ENCODE assay signal across 9 cellular contexts in the genomic region with DNA sequence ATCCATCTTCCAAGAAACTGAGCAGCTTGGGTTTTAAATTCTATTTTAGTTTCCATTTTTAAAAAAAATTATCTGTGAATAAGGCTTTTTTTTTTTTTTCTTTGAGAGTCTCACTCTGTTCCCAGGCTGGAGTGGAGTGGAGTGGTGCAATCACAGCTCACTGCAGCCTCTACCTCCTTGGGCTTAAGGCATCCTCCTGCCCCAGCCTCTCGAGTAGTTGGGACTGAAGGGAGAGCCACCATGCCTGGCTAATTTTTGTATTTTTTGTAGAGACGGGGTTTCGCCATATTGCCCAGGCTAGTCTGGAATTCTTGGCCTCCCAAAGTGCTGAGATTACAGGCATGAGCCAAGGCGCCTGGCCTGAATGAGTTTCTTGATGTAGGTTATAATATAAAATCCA. TPM values are rescaled to one million over a fixed set of nuclear protein-coding genes. Genes with fewer than 3 reads are reported as not detected.
DNase-seq lines count a peak whose midpoint lies in the region; ATAC-seq and TF ChIP-seq lines count a peak whose summit lies in the region.
"Had no signal": no experiment of that assay in that cellular context is flagged by ENCODE, and none has a peak within 500 bp of the region (broad histone marks: within the 10 kb centered on the region; RNA-seq: fewer than 3 reads in every experiment).

No MANE protein-coding gene starts in this region.

- no peak for TF ChIP-seq POLR2A in spleen (IDR thresholded peaks at IDR 0.05)

- H3K4me1 ChIP-seq in spleen, result peaks cover 33 to 77% (median 52%) of the 10 kb centered on the region in 6 donors

- H3K36me3 ChIP-seq in spleen, result peaks cover 0 to 33% (median 5%) of the 10 kb centered on the region in 6 donors

- no peak for DNase-seq in activated T-cell treated with anti-CD3 and anti-CD28 coated beads, Interleukin-2, amount 50 U/mL, for 72 hours
- DNase-seq in activated T-cell treated with anti-CD3 and anti-CD28 coated beads for 4 hours, result no peak
- no peak for DNase-seq in T-helper 17 cell
- no peak for DNase-seq in fibroblast of the aortic adventitia (ENCODE audit: low read depth)
- no peak for DNase-seq in spleen
- no peak for DNase-seq in posterior vena cava (ENCODE audit: low spot score)
- DNase-seq: NCI-H2227 treated with DMSO at 0.1 percent for 48 hours had no signal

- TF ChIP-seq CTCF in fibroblast of the aortic adventitia (IDR thresholded peaks at IDR 0.05; ENCODE audit: insufficient read depth, low read length) (no peak), spleen (IDR thresholded peaks at IDR 0.05 in 8 of 11, conservative IDR thresholded peaks at IDR 0.05 in 3 of 11) (no peak)

- H3K27ac Mint-ChIP-seq in activated T-cell treated with anti-CD3 and anti-CD28 coated beads, Interleukin-2, amount 50 U/mL, for 72 hours, result peak overlapping the region; percentile 91
- peak overlapping the region; percentile 97 for H3K27ac Mint-ChIP-seq in T-helper 17 cell

- no peaks in the 10 kb centered on the region for H3K27me3 Mint-ChIP-seq in activated T-cell treated with anti-CD3 and anti-CD28 coated beads, Interleukin-2, amount 50 U/mL, for 72 hours (ENCODE audit: low read depth)
- H3K27me3 Mint-ChIP-seq in T-helper 17 cell, result no peaks in the 10 kb centered on the region

- no peaks in the 10 kb centered on the region for H3K9me3 ChIP-seq in T-helper 17 cell (ENCODE audit: control insufficient read depth, low read length, poor library complexity, severe bottlenecking)
- no peaks in the 10 kb centered on the region for H3K9me3 ChIP-seq in spleen

- H3K27ac ChIP-seq in spleen, result peak overlapping the region in 1 of 8 donors; percentile 99

- no peaks in the 10 kb centered on the region for H3K9me3 Mint-ChIP-seq in activated T-cell treated with anti-CD3 and anti-CD28 coated beads, Interleukin-2, amount 50 U/mL, for 72 hours

- H3K4me3 ChIP-seq in fibroblast of the aortic adventitia (ENCODE audit: low read depth, low read length), result peak overlapping the region; percentile 94
- peak overlapping the region in 5 of 8 donors; percentile 83 to 98 (median 96) for H3K4me3 ChIP-seq in spleen

- peak overlapping the region; percentile 91 to 100 for H3K4me3 Mint-ChIP-seq in activated T-cell treated with anti-CD3 and anti-CD28 coated beads, Interleukin-2, amount 50 U/mL, for 72 hours
- no peak overlapping the region for H3K4me3 Mint-ChIP-seq in T-helper 17 cell

- H3K36me3 Mint-ChIP-seq in activated T-cell treated with anti-CD3 and anti-CD28 coated beads, Interleukin-2, amount 50 U/mL, for 72 hours (ENCODE audit: insufficient read depth in 2 of 2), result peaks cover 22 to 37% of the 10 kb centered on the region in 2 donors
- peaks cover 6% of the 10 kb centered on the region for H3K36me3 Mint-ChIP-seq in T-helper 17 cell (ENCODE audit: low read depth)

- ATAC-seq in activated T-cell treated with anti-CD3 and anti-CD28 coated beads, Interleukin-2, amount 50 U/mL, for 72 hours (replicated peaks in 1 of 2), result no peak
- ATAC-seq in T-helper 17 cell (no peak), HG03460 (IDR thresholded peaks at IDR 0.05; ENCODE audit: unreplicated experiment) (no peak), GM21737 (IDR thresholded peaks at IDR 0.05; ENCODE audit: unreplicated experiment) (no peak)

- no peaks in the 10 kb centered on the region for H3K27me3 ChIP-seq in spleen (replicated peaks in 1 of 7)

- peaks cover 72% of the 10 kb centered on the region for H3K4me1 Mint-ChIP-seq in activated T-cell treated with anti-CD3 and anti-CD28 coated beads, Interleukin-2, amount 50 U/mL, for 72 hours (ENCODE audit: low read depth)
- peaks cover 39% of the 10 kb centered on the region for H3K4me1 Mint-ChIP-seq in T-helper 17 cell

- 92 to 97% (median 95%) methylated on average over 4 of the region's 4 CpGs for WGBS in spleen, 5 donors

- intact Hi-C loops in spleen (cut with DNase I; ENCODE audit: low total_unique reads), result no loop called here
- intact Hi-C loops in posterior vena cava (cut with DNase I), result loop anchor here in 1 of 2 donors (5.0 kb wide), 1 partner anchor 1895 kb away; no protein-coding TSS in a partner anchor

RNA-seq across cellular contexts. Expression of a gene that starts 1.4 kb away (rescaled TPM):
- total RNA-seq in activated T-cell treated with anti-CD3 and anti-CD28 coated beads, Interleukin-2, amount 50 U/mL, for 72 hours, result 10 to 100 TPM; 57.0 to 67.8 TPM
- 10 to 100 TPM; 18.3 to 22.4 TPM for total RNA-seq in T-helper 17 cell
- 38.7 and 42.2 TPM in 2 replicates for total RNA-seq in fibroblast of the aortic adventitia (ENCODE audit: low replicate concordance)
- total RNA-seq in spleen, result 10 to 100 TPM; 21.6 to 34.4 (median 27.6) TPM
- polyA plus RNA-seq in spleen, result 10 to 100 TPM; 28.6 to 35.9 (median 34.9) TPM
- total RNA-seq in posterior vena cava, result 10 to 100 TPM; 23.7 to 24.9 TPM

RNA-seq across cellular contexts. Expression of a gene that starts 1.6 kb away (rescaled TPM):
- total RNA-seq in activated T-cell treated with anti-CD3 and anti-CD28 coated beads, Interleukin-2, amount 50 U/mL, for 72 hours, result 100 to 1,000 TPM; 222 to 262 TPM
- total RNA-seq in T-helper 17 cell (100 to 1,000 TPM; 339 to 360 TPM), fibroblast of the aortic adventitia (ENCODE audit: low replicate concordance) (97.0 and 148 TPM in 2 replicates), spleen (100 to 1,000 TPM; 164 to 229 (median 195) TPM), posterior vena cava (100 to 1,000 TPM; 196 to 202 TPM)
- polyA plus RNA-seq in spleen, result 100 to 1,000 TPM; 215 to 226 (median 218) TPM

RNA-seq across cellular contexts. Expression of a gene that starts 58.0 kb away (rescaled TPM):
- total RNA-seq in activated T-cell treated with anti-CD3 and anti-CD28 coated beads, Interleukin-2, amount 50 U/mL, for 72 hours, result 100 to 1,000 TPM; 255 to 265 TPM
- total RNA-seq in T-helper 17 cell (100 to 1,000 TPM; 212 to 226 TPM), fibroblast of the aortic adventitia (ENCODE audit: low replicate concordance) (32.6 and 57.7 TPM in 2 replicates), spleen (100 to 1,000 TPM; 135 to 208 (median 192) TPM), posterior vena cava (100 to 1,000 TPM in 1 of 2 donors, 10 to 100 TPM in 1; 97.1 to 111 TPM)
- polyA plus RNA-seq in spleen, result 100 to 1,000 TPM; 164 to 200 (median 174) TPM
